ENCODE assay signal across 13 cellular contexts in the genomic region with DNA sequence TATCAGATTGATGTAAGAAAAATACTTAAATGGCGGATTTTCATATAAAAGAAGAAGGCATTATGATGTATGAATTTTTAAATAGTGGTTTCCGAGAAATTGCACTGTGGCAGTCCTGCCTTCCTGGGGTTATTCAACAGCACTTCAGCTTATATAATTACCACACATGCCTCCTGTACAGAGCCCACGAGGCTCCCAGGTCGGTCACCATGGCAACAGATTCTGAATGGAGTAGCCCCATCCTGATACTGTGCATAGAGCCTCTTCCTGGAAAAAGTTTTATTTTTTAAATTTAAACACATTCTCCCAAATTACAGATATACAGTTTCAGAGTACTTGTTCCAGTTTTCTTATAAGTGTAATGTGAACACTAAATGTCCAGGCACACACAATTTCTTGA. TPM values are rescaled to one million over a fixed set of nuclear protein-coding genes. Genes with fewer than 3 reads are reported as not detected.
DNase-seq lines count a peak whose midpoint lies in the region; ATAC-seq, FAIRE-seq and TF ChIP-seq lines count a peak whose summit lies in the region.
"Had no signal": no experiment of that assay in that cellular context is flagged by ENCODE, and none has a peak within 500 bp of the region (broad histone marks: within the 10 kb centered on the region; RNA-seq: fewer than 3 reads in every experiment).

No MANE protein-coding gene starts in this region.

- H3K27ac ChIP-seq in A549 (peak overlapping the region; percentile 92 to 94), KOPT-K1 (ENCODE audit: low read depth, low read length, poor library complexity, severe bottlenecking) (peak overlapping the region; percentile 46), adrenal gland (no peak overlapping the region)
- H3K27ac ChIP-seq: thoracic aorta had no signal

- peaks cover 37% of the 10 kb centered on the region for H3K4me1 ChIP-seq in A549
- peaks cover 6 to 7% of the 10 kb centered on the region in 2 donors for H3K4me1 ChIP-seq in adrenal gland (replicated peaks in 1 of 2)

- intact Hi-C loops in left colon (cut with DNase I, micrococcal nuclease): no loop called here
- intact Hi-C loops in adrenal gland (cut with DNase I): no loop called here

- no peak for TF ChIP-seq EP300 in A549 (IDR thresholded peaks at IDR 0.05)

- DNase-seq in A549 (ENCODE audit: low read depth in 1 of 2, low spot score in 1 of 2) (peak in 1 of 2 experiments; percentile 35), NCI-H2227 treated with DMSO at 0.1 percent for 48 hours (lab: John Stamatoyannopoulos, UW) (peak; percentile 96), dermis blood vessel endothelial cell (peak; percentile 44), left colon (no peak), adrenal gland (no peak), RKO (ENCODE audit: low spot score) (no peak)
- DNase-seq in T-helper 2 cell treated with Interferon-gamma antibody and Interleukin-4, amounts not matched to agents 5 μg/mL and 100 μg/mL, for 36 hours (ENCODE audit: low spot score): no peak
- DNase-seq: NCI-H446 treated with DMSO at 0.1 percent for 48 hours had no signal

- no peaks in the 10 kb centered on the region for H3K36me3 ChIP-seq in KOPT-K1 (ENCODE audit: insufficient read depth, low read length)
- H3K36me3 ChIP-seq in adrenal gland (replicated peaks in 1 of 2): no peaks in the 10 kb centered on the region
- H3K36me3 ChIP-seq: thoracic aorta had no signal

- CTCF ChIA-PET in A549 (lab: Yijun Ruan, JAX): interaction anchor here (1.0 to 2.5 kb wide), 2 partner anchors 74 to 216 kb away, joined by 4 to 13 read pairs; a partner anchor contains a TSS

- no peaks in the 10 kb centered on the region for H3K27me3 ChIP-seq in adrenal gland

- H3K9me3 ChIP-seq in A549: no peaks in the 10 kb centered on the region; the same call in 2 of the 3 replicates
- H3K9me3 ChIP-seq in KOPT-K1 (ENCODE audit: insufficient read depth, low read length, poor library complexity, severe bottlenecking): no peaks in the 10 kb centered on the region
- no peaks in the 10 kb centered on the region for H3K9me3 ChIP-seq in adrenal gland (replicated peaks in 1 of 3)
- H3K9me3 ChIP-seq: thoracic aorta had no signal

- TF ChIP-seq RAD21 in A549 (conservative IDR thresholded peaks at IDR 0.05 in 1 of 2, IDR thresholded peaks at IDR 0.05 in 1 of 2): no peak

- FAIRE-seq in A549 (lab: Jason Lieb, UNC): no peak
- FAIRE-seq: bronchial epithelial cell had no signal

- H3K4me2 ChIP-seq in A549: peak overlapping the region; percentile 58

- peaks cover 13% of the 10 kb centered on the region for H3K4me1 Mint-ChIP-seq in T-helper 2 cell treated with Interferon-gamma antibody and Interleukin-4, amounts not matched to agents 5 μg/mL and 100 μg/mL, for 36 hours (ENCODE audit: low read depth)

- H3K9me3 Mint-ChIP-seq in T-helper 2 cell treated with Interferon-gamma antibody and Interleukin-4, amounts not matched to agents 5 μg/mL and 100 μg/mL, for 36 hours: no peaks in the 10 kb centered on the region

- no peaks in the 10 kb centered on the region for H3K36me3 Mint-ChIP-seq in T-helper 2 cell treated with Interferon-gamma antibody and Interleukin-4, amounts not matched to agents 5 μg/mL and 100 μg/mL, for 36 hours (ENCODE audit: low read depth)

- peaks cover 2% of the 10 kb centered on the region for H3K27me3 Mint-ChIP-seq in T-helper 2 cell treated with Interferon-gamma antibody and Interleukin-4, amounts not matched to agents 5 μg/mL and 100 μg/mL, for 36 hours (ENCODE audit: low read depth)
- H3K27me3 Mint-ChIP-seq: activated CD4-positive, alpha-beta T cell treated with anti-CD3 and anti-CD28 coated beads for 36 hours had no signal

- no peak overlapping the region for H3K4me3 ChIP-seq in A549
- no peak overlapping the region for H3K4me3 ChIP-seq in adrenal gland
- H3K4me3 ChIP-seq: thoracic aorta had no signal

- H3K27ac Mint-ChIP-seq in T-helper 2 cell treated with Interferon-gamma antibody and Interleukin-4, amounts not matched to agents 5 μg/mL and 100 μg/mL, for 36 hours: no peak overlapping the region
- H3K27ac Mint-ChIP-seq: activated CD4-positive, alpha-beta T cell treated with anti-CD3 and anti-CD28 coated beads for 36 hours had no signal

- H3K4me3 Mint-ChIP-seq in T-helper 2 cell treated with Interferon-gamma antibody and Interleukin-4, amounts not matched to agents 5 μg/mL and 100 μg/mL, for 36 hours: no peak overlapping the region
- H3K4me3 Mint-ChIP-seq: activated CD4-positive, alpha-beta T cell treated with anti-CD3 and anti-CD28 coated beads for 36 hours had no signal

- 67% methylated on average over 4 of the region's 4 CpGs for WGBS in A549 (ENCODE audit: missing lambda C conversion rate)
- WGBS in adrenal gland, 4 donors: 78 to 85% (median 83%) methylated on average over 4 of the region's 4 CpGs

- TF ChIP-seq POLR2A in A549 (IDR thresholded peaks at IDR 0.05; ENCODE audit: low read length) (no peak), adrenal gland (IDR thresholded peaks at IDR 0.05) (no peak)

- TF ChIP-seq CTCF in A549 (IDR thresholded peaks at IDR 0.05) (no peak), adrenal gland (IDR thresholded peaks at IDR 0.05) (no peak)

- peak in 1 of 2 experiments; percentile 43; a peak in 2 of 6 replicates for ATAC-seq in A549
- no peak for ATAC-seq in left colon
- ATAC-seq: activated CD4-positive, alpha-beta T cell treated with anti-CD3 and anti-CD28 coated beads for 36 hours; esophagus mucosa had no signal

- POLR2A ChIA-PET in A549 (lab: Yijun Ruan, JAX): interaction anchor here (1.2 to 1.6 kb wide), 2 partner anchors 29 to 35 kb away, joined by 6 to 8 read pairs; a partner anchor contains a TSS

TF ChIP-seq in A549, 52 proteins besides CTCF, POLR2A, EP300 and RAD21:
- TF ChIP-seq FOXS1 (CRISPR knock-in tag; IDR thresholded peaks at IDR 0.05) (no peak), EHF (CRISPR knock-in tag; IDR thresholded peaks at IDR 0.05) (no peak), ZNF302 (CRISPR knock-in tag; IDR thresholded peaks at IDR 0.05) (no peak), NFE2L2 (conservative IDR thresholded peaks at IDR 0.05; ENCODE audit: low read length) (no peak), RCOR1 (IDR thresholded peaks at IDR 0.05; ENCODE audit: low read depth, low read length) (no peak), GATA3 (IDR thresholded peaks at IDR 0.05; ENCODE audit: borderline replicate concordance) (no peak), ZSCAN20 (CRISPR knock-in tag; IDR thresholded peaks at IDR 0.05) (no peak), SMC3 (IDR thresholded peaks at IDR 0.05) (no peak)
- TF ChIP-seq, protein P1, sequence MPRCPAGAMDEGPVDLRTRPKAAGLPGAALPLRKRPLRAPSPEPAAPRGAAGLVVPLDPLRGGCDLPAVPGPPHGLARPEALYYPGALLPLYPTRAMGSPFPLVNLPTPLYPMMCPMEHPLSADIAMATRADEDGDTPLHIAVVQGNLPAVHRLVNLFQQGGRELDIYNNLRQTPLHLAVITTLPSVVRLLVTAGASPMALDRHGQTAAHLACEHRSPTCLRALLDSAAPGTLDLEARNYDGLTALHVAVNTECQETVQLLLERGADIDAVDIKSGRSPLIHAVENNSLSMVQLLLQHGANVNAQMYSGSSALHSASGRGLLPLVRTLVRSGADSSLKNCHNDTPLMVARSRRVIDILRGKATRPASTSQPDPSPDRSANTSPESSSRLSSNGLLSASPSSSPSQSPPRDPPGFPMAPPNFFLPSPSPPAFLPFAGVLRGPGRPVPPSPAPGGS (IDR thresholded peaks at IDR 0.05): no peak
- TF ChIP-seq, protein P2, sequence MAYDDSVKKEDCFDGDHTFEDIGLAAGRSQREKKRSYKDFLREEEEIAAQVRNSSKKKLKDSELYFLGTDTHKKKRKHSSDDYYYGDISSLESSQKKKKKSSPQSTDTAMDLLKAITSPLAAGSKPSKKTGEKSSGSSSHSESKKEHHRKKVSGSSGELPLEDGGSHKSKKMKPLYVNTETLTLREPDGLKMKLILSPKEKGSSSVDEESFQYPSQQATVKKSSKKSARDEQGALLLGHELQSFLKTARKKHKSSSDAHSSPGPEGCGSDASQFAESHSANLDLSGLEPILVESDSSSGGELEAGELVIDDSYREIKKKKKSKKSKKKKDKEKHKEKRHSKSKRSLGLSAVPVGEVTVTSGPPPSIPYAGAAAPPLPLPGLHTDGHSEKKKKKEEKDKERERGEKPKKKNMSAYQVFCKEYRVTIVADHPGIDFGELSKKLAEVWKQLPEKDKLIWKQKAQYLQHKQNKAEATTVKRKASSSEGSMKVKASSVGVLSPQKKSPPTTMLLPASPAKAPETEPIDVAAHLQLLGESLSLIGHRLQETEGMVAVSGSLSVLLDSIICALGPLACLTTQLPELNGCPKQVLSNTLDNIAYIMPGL (CRISPR knock-in tag; IDR thresholded peaks at IDR 0.05; ENCODE audit: borderline replicate concordance): no peak

RNA-seq across cellular contexts. Expression of a gene that starts 15.9 kb away (rescaled TPM):
- 3.1 TPM in 2 replicates for polyA plus RNA-seq in A549 (2011; rRNA removed)
- 0.46 and 0.52 TPM in 2 replicates for polyA plus RNA-seq in A549 (2012; cell fraction: cytosol; rRNA removed)
- 0.32 and 0.47 TPM in 2 replicates for polyA plus RNA-seq in A549 (2012; cell fraction: nucleus; rRNA removed)
- 0.80 to 1.4 TPM (median 1.00 TPM) in 3 replicates for polyA plus RNA-seq in A549 (2017; fragmentation: RNase III; extraction: RNeasy Plus Mini Kit Qiagen cat#74134 plus additional on column Dnase treatment)
- 2.9 and 4.2 TPM in 2 replicates for polyA minus RNA-seq in A549 (2011; rRNA and poly(A)+ RNA removed)
- not detected in 2 replicates for total RNA-seq in dermis blood vessel endothelial cell
- total RNA-seq in left colon: under 1 TPM; 0.40 to 0.56 TPM
- 100 to 1,000 TPM in 3 of 8 donors, 10 to 100 TPM in 5; 39.9 to 323 (median 88.2) TPM for total RNA-seq in adrenal gland
- 100 to 1,000 TPM in 1 of 3 donors, 10 to 100 TPM in 2; 18.3 to 150 (median 53.4) TPM for polyA plus RNA-seq in adrenal gland
- total RNA-seq: activated CD4-positive, alpha-beta T cell treated with anti-CD3 and anti-CD28 coated beads for 36 hours; esophagus mucosa had no signal

RNA-seq across cellular contexts. Expression of a gene that starts 35.0 kb away (rescaled TPM):
- 829 TPM in 2 replicates for polyA plus RNA-seq in A549 (2011; rRNA removed)
- polyA plus RNA-seq in A549 (2012; cell fraction: cytosol; rRNA removed): 164 and 181 TPM in 2 replicates
- 144 and 182 TPM in 2 replicates for polyA plus RNA-seq in A549 (2012; cell fraction: nucleus; rRNA removed)
- 325 to 395 TPM (median 381 TPM) in 3 replicates for polyA plus RNA-seq in A549 (2017; fragmentation: RNase III; extraction: RNeasy Plus Mini Kit Qiagen cat#74134 plus additional on column Dnase treatment)
- polyA minus RNA-seq in A549 (2011; rRNA and poly(A)+ RNA removed): 137 and 147 TPM in 2 replicates
- 203 and 207 TPM in 2 replicates for total RNA-seq in dermis blood vessel endothelial cell
- total RNA-seq in left colon: 100 to 1,000 TPM; 106 to 181 TPM
- 100 to 1,000 TPM; 153 to 369 (median 230) TPM for total RNA-seq in adrenal gland
- 100 to 1,000 TPM in 2 of 3 donors, 10 to 100 TPM in 1; 74.4 to 360 (median 112) TPM for polyA plus RNA-seq in adrenal gland

Comparison
In these comparisons a context has a peak if more than half of its experiments do, and no peak if none do; other contexts are left out.
1. DNase-seq: peak in NCI-H2227 treated with DMSO at 0.1 percent for 48 hours (single experiment) and dermis blood vessel endothelial cell (single experiment); none in left colon (0 of 2), adrenal gland (0 of 7), RKO (single experiment) and T-helper 2 cell treated with Interferon-gamma antibody and Interleukin-4, amounts not matched to agents 5 μg/mL and 100 μg/mL, for 36 hours (single experiment).
2. H3K27ac ChIP-seq: peak in A549 (2 of 2) and KOPT-K1 (single experiment); none in adrenal gland (0 of 5).
3. RNA of a gene that starts 15.9 kb away (total RNA-seq): 39.9 to 323 TPM in adrenal gland; 0.40 to 0.56 TPM in left colon and not detected in dermis blood vessel endothelial cell; every median in the first group is over 10 times any median in the second.